In genomic region chr4:8725845-8726244, GRCh38 we compare ENCODE assay signal across 18 cellular contexts.
DNase-seq lines count a peak whose midpoint lies in the region; ATAC-seq, FAIRE-seq and TF ChIP-seq lines count a peak whose summit lies in the region.
"Had no signal": no experiment of that assay in that cellular context is flagged by ENCODE, and none has a peak within 500 bp of the region (broad histone marks: within the 10 kb centered on the region; RNA-seq: fewer than 3 reads in every experiment).

No MANE protein-coding gene starts in this region.

- CTCF ChIA-PET in HepG2 (lab: Yijun Ruan, JAX; ENCODE audit: low intra/inter-chr PET ratio, low total read pairs) (no interaction called here), OCI-LY7 (lab: Charles Lee; ENCODE audit: unreplicated experiment) (no interaction called here), PC-9 (lab: Charles Lee) (no interaction called here)

- TF ChIP-seq EP300 in HepG2 (IDR thresholded peaks at IDR 0.05; ENCODE audit: low read depth in 2 of 2, low read length in 2 of 2) (no peak), HepG2 (CRISPR knock-in tag; IDR thresholded peaks at IDR 0.05; ENCODE audit: borderline replicate concordance) (no peak)

- H3K4me1 ChIP-seq in right lobe of liver (no peaks in the 10 kb centered on the region), HepG2 (ENCODE audit: insufficient read depth, low read length) (no peaks in the 10 kb centered on the region), OCI-LY7 (ENCODE audit: insufficient read depth, low read length, poor library complexity, severe bottlenecking) (no peaks in the 10 kb centered on the region), PC-9 (replicated peaks; ENCODE audit: insufficient read depth) (no peaks in the 10 kb centered on the region)

- H2AFZ ChIP-seq in HepG2 (ENCODE audit: low read length) (no peak overlapping the region), OCI-LY7 (ENCODE audit: low read length) (no peak overlapping the region), PC-9 (no peak overlapping the region)
- H2AFZ ChIP-seq: GM23248 had no signal

- H3K4me3 ChIP-seq in right lobe of liver (no peak overlapping the region), HepG2 (replicated peaks in 1 of 3; ENCODE audit: insufficient read depth in 1 of 3, low read depth in 2 of 3, low read length in 3 of 3) (no peak overlapping the region), OCI-LY7 (ENCODE audit: low read depth, low read length, poor library complexity, severe bottlenecking) (no peak overlapping the region), PC-9 (no peak overlapping the region)
- H3K4me3 ChIP-seq: GM12878, GM23248 had no signal

- POLR2A ChIA-PET in HepG2 (lab: Yijun Ruan, JAX): no interaction called here
- POLR2A ChIA-PET in OCI-LY7 (lab: Charles Lee): no interaction called here
- POLR2A ChIA-PET in PC-9 (lab: Charles Lee; ENCODE audit: unreplicated experiment): no interaction called here

- WGBS in right lobe of liver (ENCODE audit: insufficient coverage, low coverage, low lambda C conversion rate, missing lambda C conversion rate): 29% methylated on average over 6 of the region's 10 CpGs
- WGBS in HepG2 (ENCODE audit: low lambda C conversion rate): 22% methylated on average over 5 of the region's 10 CpGs

- no peak overlapping the region for H3K9ac ChIP-seq in HepG2 (ENCODE audit: insufficient read depth, low read depth, low read length)
- H3K9ac ChIP-seq: GM23248 had no signal

- intact Hi-C loops in right lobe of liver (cut with DNase I) (no loop called here), HepG2 (cut with micrococcal nuclease; ENCODE audit: unreplicated experiment) (no loop called here), OCI-LY7 (cut with micrococcal nuclease; ENCODE audit: unreplicated experiment) (no loop called here), PC-9 (cut with micrococcal nuclease; ENCODE audit: unreplicated experiment) (no loop called here)

- TF ChIP-seq RAD21 in HepG2 (CRISPR knock-in tag; IDR thresholded peaks at IDR 0.05): no peak

- no peak overlapping the region for H3K27ac ChIP-seq in right lobe of liver
- no peak overlapping the region for H3K27ac ChIP-seq in HepG2 (ENCODE audit: extremely low read length, insufficient read depth, low read length)
- no peak overlapping the region for H3K27ac ChIP-seq in OCI-LY7 (ENCODE audit: low read depth, low read length, poor library complexity, severe bottlenecking)
- no peak overlapping the region for H3K27ac ChIP-seq in PC-9
- H3K27ac ChIP-seq: C4-2B, GM23248 had no signal

- TF ChIP-seq POLR2A in right lobe of liver (IDR thresholded peaks at IDR 0.05) (no peak), HepG2 (IDR thresholded peaks at IDR 0.05; ENCODE audit: insufficient read depth in 1 of 2, low read depth in 2 of 2, low read length in 2 of 2) (no peak)

- H3K4me2 ChIP-seq in HepG2 (ENCODE audit: low read depth, low read length): no peak overlapping the region
- H3K4me2 ChIP-seq in OCI-LY7 (ENCODE audit: low read length): no peak overlapping the region
- no peak overlapping the region for H3K4me2 ChIP-seq in PC-9

- H3K27me3 ChIP-seq in right lobe of liver: no peaks in the 10 kb centered on the region
- peaks cover 9 to 60% of the 10 kb centered on the region in 2 experiments for H3K27me3 ChIP-seq in HepG2 (ENCODE audit: control insufficient read depth in 1 of 2, insufficient read depth in 2 of 2, low read length in 2 of 2)
- peaks cover 75% of the 10 kb centered on the region for H3K27me3 ChIP-seq in PC-9 (ENCODE audit: insufficient read depth, low read depth)

- H3K79me2 ChIP-seq in HepG2 (ENCODE audit: insufficient read depth, low read length): no peaks in the 10 kb centered on the region
- H3K79me2 ChIP-seq in OCI-LY7 (ENCODE audit: insufficient read depth, low read depth, low read length): no peaks in the 10 kb centered on the region
- H3K79me2 ChIP-seq in PC-9 (ENCODE audit: low read depth): no peaks in the 10 kb centered on the region

- no peak for ATAC-seq in right lobe of liver
- no peak for ATAC-seq in HepG2
- no peak for ATAC-seq in left lobe of liver
- ATAC-seq: GM12878 had no signal

- DNase-seq in right lobe of liver: peak; percentile 8 to 31 (median 15)
- no peak for DNase-seq in HepG2 (ENCODE audit: low spot score)
- peak; percentile 4 for DNase-seq in left lobe of liver (ENCODE audit: low spot score)
- DNase-seq in stimulated activated CD8-positive, alpha-beta memory T cell treated with anti-CD3 and anti-CD28 coated beads, Interleukin-4, amount 100 ng/mL, for 48 hours: peak; percentile 10
- no peak for DNase-seq in glomerular visceral epithelial cell (ENCODE audit: extremely low spot score)
- DNase-seq in OCI-LY7 (ENCODE audit: low spot score): no peak
- DNase-seq in PC-9: no peak
- DNase-seq: DMS 273 treated with DMSO at 0.1 percent for 48 hours, GDM1, GM23248, KG1, NCI-H1048, NCI-H1436 treated with DMSO at 0.1 percent for 48 hours, NCI-H2029 treated with DMSO at 0.1 percent for 48 hours, NCI-H2171 treated with DMSO at 0.1 percent for 48 hours, NCI-H774 had no signal

- no TSS peak for BruUV-seq in HepG2 (replicated peaks; lab: Mats Ljungman, UMichigan)
- no TSS peak for BruUV-seq in OCI-LY7 (replicated peaks; lab: Mats Ljungman, UMichigan)
- no TSS peak for BruUV-seq in PC-9 (replicated peaks; lab: Mats Ljungman, UMichigan)

- H3K36me3 ChIP-seq in right lobe of liver: no peaks in the 10 kb centered on the region
- H3K36me3 ChIP-seq in HepG2 (replicated peaks in 1 of 2; ENCODE audit: control insufficient read depth in 1 of 2, insufficient read depth in 2 of 2, low read length in 2 of 2): no peaks in the 10 kb centered on the region
- no peaks in the 10 kb centered on the region for H3K36me3 ChIP-seq in OCI-LY7 (ENCODE audit: insufficient read depth, low read length)
- H3K36me3 ChIP-seq in PC-9 (ENCODE audit: low read depth): no peaks in the 10 kb centered on the region

- in situ Hi-C loops in HepG2 (cut with HindIII; ENCODE audit: extremely low pct_ligation_motif_present, low pct_unique_long_range_greater_than_20kb): no loop called here

- TF ChIP-seq CTCF in right lobe of liver (IDR thresholded peaks at IDR 0.05) (no peak), HepG2 (CRISPR knock-in tag; IDR thresholded peaks at IDR 0.05) (no peak), OCI-LY7 (conservative IDR thresholded peaks at IDR 0.05; ENCODE audit: low read length) (no peak), PC-9 (conservative IDR thresholded peaks at IDR 0.05) (no peak)

- no peaks in the 10 kb centered on the region for H3K9me3 ChIP-seq in right lobe of liver
- no peaks in the 10 kb centered on the region for H3K9me3 ChIP-seq in HepG2 (ENCODE audit: low read length)
- H3K9me3 ChIP-seq in OCI-LY7 (ENCODE audit: low read length): no peaks in the 10 kb centered on the region
- no peaks in the 10 kb centered on the region for H3K9me3 ChIP-seq in PC-9 (ENCODE audit: insufficient read depth, low read depth)

- H3K9me2 ChIP-seq in OCI-LY7 (ENCODE audit: insufficient read depth, low read length) (no peaks in the 10 kb centered on the region), PC-9 (ENCODE audit: insufficient read depth) (no peaks in the 10 kb centered on the region)

- H4K20me1 ChIP-seq in HepG2 (ENCODE audit: insufficient read depth, low read length) (no peaks in the 10 kb centered on the region), OCI-LY7 (ENCODE audit: insufficient read depth, low read length) (no peaks in the 10 kb centered on the region), PC-9 (ENCODE audit: insufficient read depth) (no peaks in the 10 kb centered on the region)

- H3F3A ChIP-seq in PC-9 (ENCODE audit: insufficient read depth, low read depth): no peaks in the 10 kb centered on the region

- FAIRE-seq in HepG2 (lab: Jason Lieb, UNC): no peak
- FAIRE-seq: GM12878 had no signal

TF ChIP-seq in HepG2, 621 proteins besides CTCF, POLR2A, EP300 and RAD21:
- TF ChIP-seq ZNF136 (CRISPR knock-in tag; IDR thresholded peaks at IDR 0.05; ENCODE audit: low read depth): no peak
- no peak for TF ChIP-seq ELF4 (CRISPR knock-in tag; IDR thresholded peaks at IDR 0.05; ENCODE audit: borderline replicate concordance)
- TF ChIP-seq ARNTL (CRISPR knock-in tag; IDR thresholded peaks at IDR 0.05): no peak
- no peak for TF ChIP-seq ZNF350 (CRISPR knock-in tag; IDR thresholded peaks at IDR 0.05; ENCODE audit: borderline replicate concordance, low read depth)
- TF ChIP-seq ZNF609 (CRISPR knock-in tag; IDR thresholded peaks at IDR 0.05; ENCODE audit: borderline replicate concordance): no peak
- no peak for TF ChIP-seq HHEX (CRISPR knock-in tag; IDR thresholded peaks at IDR 0.05)
- no peak for TF ChIP-seq ZNF205 (CRISPR knock-in tag; IDR thresholded peaks at IDR 0.05)

Comparison
In these comparisons a context has a peak if more than half of its experiments do, and no peak if none do; other contexts are left out.
1. DNase-seq: peak in right lobe of liver (3 of 3), left lobe of liver (single experiment) and stimulated activated CD8-positive, alpha-beta memory T cell treated with anti-CD3 and anti-CD28 coated beads, Interleukin-4, amount 100 ng/mL, for 48 hours (single experiment); none in HepG2 (single experiment), glomerular visceral epithelial cell (single experiment), OCI-LY7 (single experiment) and PC-9 (0 of 2).